8 cellular contexts compared by ENCODE assay signal in the genomic region with DNA sequence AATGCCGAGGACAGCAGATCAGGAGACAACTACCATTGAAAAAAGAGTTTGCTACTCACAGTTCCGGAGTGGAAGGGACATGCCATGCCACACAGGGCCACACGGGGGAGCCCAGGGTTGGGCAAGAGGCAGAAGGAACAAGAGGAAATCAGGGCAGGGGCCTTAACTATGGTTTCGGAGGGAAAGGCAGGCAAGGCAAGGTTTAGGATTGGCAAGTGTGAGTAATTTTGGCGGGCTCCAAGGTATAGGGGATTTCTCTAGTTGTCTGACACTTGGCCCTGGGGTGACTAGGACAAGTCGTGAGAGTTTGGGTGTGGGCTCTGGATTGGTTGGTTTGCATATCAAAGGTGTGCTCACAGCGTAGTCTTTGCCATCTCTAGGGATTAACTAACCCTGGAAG. TPM values are rescaled to one million over a fixed set of nuclear protein-coding genes. Genes with fewer than 3 reads are reported as not detected.
DNase-seq lines count a peak whose midpoint lies in the region; ATAC-seq and TF ChIP-seq lines count a peak whose summit lies in the region.

No MANE protein-coding gene starts in this region.

- DNase-seq in BE2C (peak; percentile 54), HEK293T (ENCODE audit: extremely low spot score) (peak; percentile 63), SK-N-DZ (ENCODE audit: low spot score) (peak; percentile 31), right atrium auricular region (ENCODE audit: low spot score) (no peak), NK-92 (lab: John Stamatoyannopoulos, UW; ENCODE audit: unreplicated experiment) (no peak)
- peak; percentile 75 for DNase-seq in activated naive CD8-positive, alpha-beta T cell treated with anti-CD3 and anti-CD28 coated beads for 36 hours
- DNase-seq in stimulated activated CD4-positive, alpha-beta T cell treated with anti-CD3 and anti-CD28 coated beads, Interleukin-15, amount 100 ng/mL, for 48 hours (ENCODE audit: low read depth in 2 of 2): peak; percentile 39 to 72

- peak overlapping the region; percentile 57 for H3K27ac Mint-ChIP-seq in activated naive CD8-positive, alpha-beta T cell treated with anti-CD3 and anti-CD28 coated beads for 36 hours

- TF ChIP-seq CTCF in BE2C (IDR thresholded peaks at IDR 0.05; ENCODE audit: low read depth, low read length) (peak; percentile 63), right atrium auricular region (IDR thresholded peaks at IDR 0.05) (peak; percentile 56 to 81)

- H3K36me3 ChIP-seq in BE2C (no peaks in the 10 kb centered on the region), right atrium auricular region (no peaks in the 10 kb centered on the region)

- H3K4me3 Mint-ChIP-seq in activated naive CD8-positive, alpha-beta T cell treated with anti-CD3 and anti-CD28 coated beads for 36 hours: no peak overlapping the region

- peaks cover 12% of the 10 kb centered on the region for H3K4me1 Mint-ChIP-seq in activated naive CD8-positive, alpha-beta T cell treated with anti-CD3 and anti-CD28 coated beads for 36 hours

- no peaks in the 10 kb centered on the region for H3K27me3 ChIP-seq in BE2C
- no peaks in the 10 kb centered on the region for H3K27me3 ChIP-seq in right atrium auricular region

- POLR2A ChIA-PET in HEK293T (lab: Yijun Ruan, JAX): no interaction called here

- no peak for ATAC-seq in GM19328 (IDR thresholded peaks at IDR 0.05; ENCODE audit: unreplicated experiment)

- H3K27me3 Mint-ChIP-seq in activated naive CD8-positive, alpha-beta T cell treated with anti-CD3 and anti-CD28 coated beads for 36 hours: peaks cover 5% of the 10 kb centered on the region

- H3K4me1 ChIP-seq in BE2C: no peaks in the 10 kb centered on the region
- H3K4me1 ChIP-seq in right atrium auricular region: no peaks in the 10 kb centered on the region

- no peak overlapping the region for H3K27ac ChIP-seq in right atrium auricular region

- no peaks in the 10 kb centered on the region for H3K36me3 Mint-ChIP-seq in activated naive CD8-positive, alpha-beta T cell treated with anti-CD3 and anti-CD28 coated beads for 36 hours

- no peaks in the 10 kb centered on the region for H3K9me3 Mint-ChIP-seq in activated naive CD8-positive, alpha-beta T cell treated with anti-CD3 and anti-CD28 coated beads for 36 hours

- no peaks in the 10 kb centered on the region for H3K9me3 ChIP-seq in BE2C
- no peaks in the 10 kb centered on the region for H3K9me3 ChIP-seq in right atrium auricular region

- H3K4me3 ChIP-seq in BE2C (ENCODE audit: low read depth, low read length) (no peak overlapping the region), right atrium auricular region (no peak overlapping the region)

- CTCF ChIA-PET in HEK293T (lab: Yijun Ruan, JAX): no interaction called here

TF ChIP-seq in HEK293T, 16 proteins besides CTCF, POLR2A, EP300 and RAD21:
- TF ChIP-seq BHLHE40 (IDR thresholded peaks at IDR 0.05; ENCODE audit: borderline replicate concordance) (no peak), NFRKB (IDR thresholded peaks at IDR 0.05) (no peak), ARNT (IDR thresholded peaks at IDR 0.05) (no peak), FOXK2 (IDR thresholded peaks at IDR 0.05) (no peak), HDGF (IDR thresholded peaks at IDR 0.05; ENCODE audit: borderline replicate concordance) (no peak), FOXA1 (IDR thresholded peaks at IDR 0.05) (no peak), ELF4 (IDR thresholded peaks at IDR 0.05) (no peak), CTBP1 (IDR thresholded peaks at IDR 0.05; ENCODE audit: borderline replicate concordance) (no peak)
- TF ChIP-seq, protein P1, sequence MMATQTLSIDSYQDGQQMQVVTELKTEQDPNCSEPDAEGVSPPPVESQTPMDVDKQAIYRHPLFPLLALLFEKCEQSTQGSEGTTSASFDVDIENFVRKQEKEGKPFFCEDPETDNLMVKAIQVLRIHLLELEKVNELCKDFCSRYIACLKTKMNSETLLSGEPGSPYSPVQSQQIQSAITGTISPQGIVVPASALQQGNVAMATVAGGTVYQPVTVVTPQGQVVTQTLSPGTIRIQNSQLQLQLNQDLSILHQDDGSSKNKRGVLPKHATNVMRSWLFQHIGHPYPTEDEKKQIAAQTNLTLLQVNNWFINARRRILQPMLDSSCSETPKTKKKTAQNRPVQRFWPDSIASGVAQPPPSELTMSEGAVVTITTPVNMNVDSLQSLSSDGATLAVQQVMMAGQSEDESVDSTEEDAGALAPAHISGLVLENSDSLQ (IDR thresholded peaks at IDR 0.05): no peak

RNA-seq across cellular contexts. Expression of a gene that starts 27.0 kb away (rescaled TPM):
- polyA plus RNA-seq in BE2C (2012; ENCODE audit: insufficient read depth, insufficient read length, low read depth): not detected
- polyA plus RNA-seq in SK-N-DZ (2014; cell fraction: cytosol; rRNA removed): 0.02 and 0.27 TPM in 2 replicates
- polyA plus RNA-seq in SK-N-DZ (2014; cell fraction: nucleus; rRNA removed): 0.20 and 0.42 TPM in 2 replicates
- total RNA-seq in activated naive CD8-positive, alpha-beta T cell treated with anti-CD3 and anti-CD28 coated beads for 36 hours: under 1 TPM; 0.43 to 0.54 TPM
- total RNA-seq in right atrium auricular region: 100 to 1,000 TPM; 142 to 163 TPM

RNA-seq across cellular contexts. Expression of a gene that starts 28.8 kb away (rescaled TPM):
- not detected for polyA plus RNA-seq in BE2C (2012; ENCODE audit: insufficient read depth, insufficient read length, low read depth)
- not detected in 2 replicates for polyA plus RNA-seq in SK-N-DZ (2014; cell fraction: cytosol; rRNA removed)
- polyA plus RNA-seq in SK-N-DZ (2014; cell fraction: nucleus; rRNA removed): not detected in 2 replicates
- 10 to 100 TPM; 27.9 to 32.6 TPM for total RNA-seq in activated naive CD8-positive, alpha-beta T cell treated with anti-CD3 and anti-CD28 coated beads for 36 hours
- 1 to 10 TPM; 5.0 to 7.5 TPM for total RNA-seq in right atrium auricular region

Comparison
In these comparisons a context has a peak if more than half of its experiments do, and no peak if none do; other contexts are left out.
1. DNase-seq: peak in BE2C (single experiment), HEK293T (single experiment), SK-N-DZ (single experiment), activated naive CD8-positive, alpha-beta T cell treated with anti-CD3 and anti-CD28 coated beads for 36 hours (single experiment) and stimulated activated CD4-positive, alpha-beta T cell treated with anti-CD3 and anti-CD28 coated beads, Interleukin-15, amount 100 ng/mL, for 48 hours (2 of 2); none in right atrium auricular region (single experiment) and NK-92 (single experiment).
2. RNA of a gene that starts 27.0 kb away (total RNA-seq): 142 to 163 TPM in right atrium auricular region; 0.43 to 0.54 TPM in activated naive CD8-positive, alpha-beta T cell treated with anti-CD3 and anti-CD28 coated beads for 36 hours; every median in the first group is over 10 times any median in the second.